ENCODE assay signal across 17 cellular contexts in the genomic region with DNA sequence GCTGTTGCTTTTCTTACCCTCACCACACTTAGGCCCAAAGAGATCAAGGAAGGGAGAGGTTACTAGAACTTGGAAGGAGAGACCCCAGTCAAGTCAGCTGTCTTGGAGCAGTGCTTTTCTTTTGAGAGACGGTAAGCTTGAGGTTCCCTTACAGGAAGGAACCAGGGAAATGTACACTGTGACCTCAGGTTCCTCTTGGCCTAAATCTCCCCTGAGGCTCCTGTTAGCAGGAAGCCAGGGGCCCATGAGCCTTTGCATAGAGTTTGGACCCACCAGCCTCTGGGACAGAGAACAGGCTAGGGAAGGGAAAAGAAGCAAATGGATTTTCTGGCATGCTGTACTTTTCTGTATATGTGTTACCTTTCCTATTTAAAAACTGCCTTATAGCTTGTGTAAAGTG. TPM values are rescaled to one million over a fixed set of nuclear protein-coding genes. Genes with fewer than 3 reads are reported as not detected.
A peak's percentile ranks its signal among the peaks of the same experiment; 100 is the strongest.
DNase-seq lines count a peak whose midpoint lies in the region; ATAC-seq and TF ChIP-seq lines count a peak whose summit lies in the region.
"Had no signal": no experiment of that assay in that cellular context is flagged by ENCODE, and none has a peak within 500 bp of the region (broad histone marks: within the 10 kb centered on the region; RNA-seq: fewer than 3 reads in every experiment).

No MANE protein-coding gene starts in this region.

- H3K4me1 Mint-ChIP-seq in CD4-positive, alpha-beta T cell (ENCODE audit: low read depth): peaks cover 77% of the 10 kb centered on the region
- H3K4me1 Mint-ChIP-seq in endothelial cell (ENCODE audit: unreplicated experiment): peaks cover 32% of the 10 kb centered on the region

- no peak overlapping the region for H3K27ac ChIP-seq in CD4-positive, alpha-beta T cell (ENCODE audit: low read depth, low read length)
- peak overlapping the region; percentile 38 for H3K27ac ChIP-seq in OCI-LY1 (ENCODE audit: low read depth, low read length, poor library complexity, severe bottlenecking)
- peak overlapping the region in 2 of 5 donors; percentile 1 to 22 for H3K27ac ChIP-seq in stomach
- H3K27ac ChIP-seq: SK-N-MC had no signal

- POLR2A ChIA-PET in CD4-positive, alpha-beta T cell (lab: Charles Lee): interaction anchor here (0.6 to 3.1 kb wide), 9 partner anchors 19 to 88 kb away, joined by 3 to 45 read pairs (median 5); partner anchors contain the start of gene UBAC2

- no peak overlapping the region for H3K4me2 ChIP-seq in OCI-LY1 (ENCODE audit: low read length)

- no peaks in the 10 kb centered on the region for H3K9me3 Mint-ChIP-seq in CD4-positive, alpha-beta T cell
- no peaks in the 10 kb centered on the region for H3K9me3 Mint-ChIP-seq in endothelial cell (ENCODE audit: unreplicated experiment)

- H3K4me3 Mint-ChIP-seq in CD4-positive, alpha-beta T cell: peak overlapping the region; percentile 34
- no peak overlapping the region for H3K4me3 Mint-ChIP-seq in endothelial cell (ENCODE audit: unreplicated experiment)

- peaks cover 30% of the 10 kb centered on the region for H3K36me3 Mint-ChIP-seq in CD4-positive, alpha-beta T cell (ENCODE audit: low read depth)
- peaks cover 5% of the 10 kb centered on the region for H3K36me3 Mint-ChIP-seq in endothelial cell (ENCODE audit: low read depth, unreplicated experiment)

- peak; percentile 66 to 78 for DNase-seq in AML-193 (lab: John Stamatoyannopoulos, UW)
- no peak for DNase-seq in CD4-positive, alpha-beta T cell
- no peak for DNase-seq in endothelial cell (ENCODE audit: low spot score)
- DNase-seq in NCI-H146 treated with DMSO at 0.1 percent for 48 hours (lab: John Stamatoyannopoulos, UW; ENCODE audit: unreplicated experiment): no peak
- DNase-seq in stomach: no peak
- no peak for DNase-seq in NCI-H2196 treated with DMSO at 0.1 percent for 48 hours (lab: John Stamatoyannopoulos, UW; ENCODE audit: unreplicated experiment)
- no peak for DNase-seq in T1000 (lab: John Stamatoyannopoulos, UW)
- DNase-seq: activated naive CD4-positive, alpha-beta T cell treated with Interleukin-2 at 50 U/mL for 16 hours; C1 segment of cervical spinal cord; central memory CD4-positive, alpha-beta T cell; heart left ventricle; NCI-H2029 treated with DMSO at 0.1 percent for 48 hours; NK-92 treated with Interleukin-12 subunit alpha and Interleukin-12 subunit beta, amount 100 ng/mL, for 24 hours had no signal

- H3K27me3 Mint-ChIP-seq in CD4-positive, alpha-beta T cell: no peaks in the 10 kb centered on the region
- H3K27me3 Mint-ChIP-seq in endothelial cell (ENCODE audit: unreplicated experiment): peaks cover 2% of the 10 kb centered on the region

- CTCF ChIA-PET in CD4-positive, alpha-beta T cell (lab: Charles Lee): interaction anchor here (0.6 to 10.2 kb wide), 4 partner anchors 63 to 173 kb away, joined by 3 to 150 read pairs (median 18); partner anchors contain the start of gene UBAC2

- 0 out of 2 replicates have a peak, but pooled peaks cover 8% of the 10 kb centered on the region for H3K36me3 ChIP-seq in OCI-LY1 (ENCODE audit: insufficient read depth, low read length)
- H3K36me3 ChIP-seq in stomach: peaks cover 0 to 19% (median 7%) of the 10 kb centered on the region in 4 donors

- H3K9me3 ChIP-seq in CD4-positive, alpha-beta T cell (ENCODE audit: control insufficient read depth, low read length): no peaks in the 10 kb centered on the region
- no peaks in the 10 kb centered on the region for H3K9me3 ChIP-seq in OCI-LY1 (ENCODE audit: low read length)
- no peaks in the 10 kb centered on the region for H3K9me3 ChIP-seq in stomach
- H3K9me3 ChIP-seq: heart left ventricle had no signal

- no peak overlapping the region for H3K9ac ChIP-seq in OCI-LY1 (ENCODE audit: low read length)

- H3K79me2 ChIP-seq in OCI-LY1 (ENCODE audit: insufficient read depth, low read length): no peaks in the 10 kb centered on the region

- no peak for ATAC-seq in CD4-positive, alpha-beta T cell (ENCODE audit: poor library complexity)
- ATAC-seq: K562 had no signal

- H4K20me1 ChIP-seq in OCI-LY1 (ENCODE audit: insufficient read depth, low read length): no peaks in the 10 kb centered on the region

- H3K4me1 ChIP-seq in OCI-LY1 (ENCODE audit: insufficient read depth, low read length, severe bottlenecking): peaks cover 45% of the 10 kb centered on the region
- H3K4me1 ChIP-seq in stomach: peaks cover 0 to 21% (median 7%) of the 10 kb centered on the region in 4 donors

- H3K27me3 ChIP-seq in CD4-positive, alpha-beta T cell (ENCODE audit: control insufficient read depth, insufficient read depth, low read length): no peaks in the 10 kb centered on the region
- H3K27me3 ChIP-seq in OCI-LY1 (ENCODE audit: insufficient read depth, low read length) (no peaks in the 10 kb centered on the region), stomach (no peaks in the 10 kb centered on the region)
- H3K27me3 ChIP-seq: heart left ventricle had no signal

- H3K4me3 ChIP-seq in OCI-LY1 (ENCODE audit: low read depth, low read length, poor library complexity, severe bottlenecking): no peak overlapping the region
- no peak overlapping the region for H3K4me3 ChIP-seq in stomach
- H3K4me3 ChIP-seq: heart left ventricle, K562, SK-N-MC had no signal

- intact Hi-C loops in CD4-positive, alpha-beta T cell (cut with DNase I, micrococcal nuclease): loop anchor here in 1 of 2 experiments (10.0 kb wide), 1 partner anchor 341 kb away; the partner anchor contains the start of gene CLYBL
- intact Hi-C loops in stomach (cut with DNase I; ENCODE audit: low total_unique reads): loop anchor here (5.0 to 10.0 kb wide), 2 partner anchors 87 to 171 kb away; no protein-coding TSS in a partner anchor

- no peaks in the 10 kb centered on the region for H3K9me2 ChIP-seq in OCI-LY1 (ENCODE audit: low read depth, low read length)

- H2AFZ ChIP-seq in OCI-LY1 (ENCODE audit: low read length): no peak overlapping the region

- WGBS in stomach, 5 donors: 29 to 69% (median 52%) methylated on average over 1 of the region's 1 CpG

- TF ChIP-seq EP300 in stomach (IDR thresholded peaks at IDR 0.05): no peak

- H3K27ac Mint-ChIP-seq in CD4-positive, alpha-beta T cell: peak overlapping the region; percentile 81
- H3K27ac Mint-ChIP-seq in endothelial cell (ENCODE audit: unreplicated experiment): peak overlapping the region; percentile 5

- peaks cover 4% of the 10 kb centered on the region; the same call in 1 of the 2 replicates for H3F3A ChIP-seq in OCI-LY1 (ENCODE audit: insufficient read depth, low read length)

- TF ChIP-seq CTCF in CD4-positive, alpha-beta T cell (IDR thresholded peaks at IDR 0.05): no peak
- TF ChIP-seq CTCF in OCI-LY1 (IDR thresholded peaks at IDR 0.05; ENCODE audit: low read length) (no peak), endothelial cell (IDR thresholded peaks at IDR 0.05; ENCODE audit: unreplicated experiment) (no peak), stomach (IDR thresholded peaks at IDR 0.05) (no peak)

- TF ChIP-seq POLR2A in stomach (IDR thresholded peaks at IDR 0.05): no peak

RNA-seq across cellular contexts. Expression of gene GPR18, which starts 5.9 kb away (rescaled TPM):
- 10 to 100 TPM; 42.9 to 45.1 TPM for total RNA-seq in CD4-positive, alpha-beta T cell
- total RNA-seq in endothelial cell (ENCODE audit: unreplicated experiment): not detected
- total RNA-seq in stomach: not detected
- under 1 TPM in 2 of 3 donors, not detected in 1; 0.68 to 0.76 TPM for polyA plus RNA-seq in stomach
- total RNA-seq: epithelial cell of proximal tubule, K562 had no signal

RNA-seq across cellular contexts. Expression of gene GPR183, which starts 43.1 kb away (rescaled TPM):
- 100 to 1,000 TPM; 330 to 337 TPM for total RNA-seq in CD4-positive, alpha-beta T cell
- total RNA-seq in endothelial cell (ENCODE audit: unreplicated experiment): not detected
- 10 to 100 TPM in 4 of 5 donors, under 1 TPM in 1; 0.58 to 24.4 (median 16.4) TPM for total RNA-seq in stomach
- polyA plus RNA-seq in stomach: 1 to 10 TPM; 3.0 to 5.8 (median 4.5) TPM

Comparison
In these comparisons a context has a peak if more than half of its experiments do, and no peak if none do; other contexts are left out.
1. DNase-seq: peak in AML-193 (2 of 2); none in CD4-positive, alpha-beta T cell (0 of 10), endothelial cell (single experiment), NCI-H146 treated with DMSO at 0.1 percent for 48 hours (single experiment), stomach (single experiment), NCI-H2196 treated with DMSO at 0.1 percent for 48 hours (single experiment) and T1000 (single experiment).
2. RNA of gene GPR18, which starts 5.9 kb away (total RNA-seq): 42.9 to 45.1 TPM in CD4-positive, alpha-beta T cell; not detected in endothelial cell (single experiment) and not detected in stomach; every median in the first group is over 10 times any median in the second.
3. RNA of gene GPR183, which starts 43.1 kb away (total RNA-seq): 330 to 337 TPM in CD4-positive, alpha-beta T cell; 0.58 to 24.4 TPM in stomach and not detected in endothelial cell (single experiment); every median in the first group is over 10 times any median in the second.